ENCODE assay signal across 8 cellular contexts in the genomic region with DNA sequence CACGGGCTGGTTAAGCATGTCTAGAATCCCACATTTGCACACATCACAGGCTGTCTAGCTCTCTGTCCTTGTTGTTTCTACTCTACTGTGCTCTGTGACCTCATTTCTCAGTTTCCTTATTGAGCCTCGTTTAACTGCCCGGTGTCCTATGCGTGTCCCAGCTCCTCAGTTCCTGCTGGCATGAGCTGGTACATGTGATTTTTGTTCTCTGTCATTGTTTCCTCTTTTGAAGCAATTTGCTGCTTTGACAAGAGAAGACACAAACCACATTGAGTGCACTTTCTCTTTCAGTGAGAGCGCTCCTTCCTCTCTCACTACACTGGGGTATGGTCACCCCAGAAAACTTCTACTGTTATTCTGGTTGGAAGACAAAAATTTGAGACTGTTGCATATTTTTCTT.
DNase-seq lines count a peak whose midpoint lies in the region; ATAC-seq and TF ChIP-seq lines count a peak whose summit lies in the region.

No MANE protein-coding gene starts in this region.

- no peak overlapping the region for H2AFZ ChIP-seq in osteoblast (ENCODE audit: low read length)

- no peak overlapping the region for H3K27ac ChIP-seq in osteoblast (ENCODE audit: low read depth, low read length)

- no peaks in the 10 kb centered on the region for H4K20me1 ChIP-seq in osteoblast (ENCODE audit: insufficient read depth, low read length)

- no peak for TF ChIP-seq CTCF in osteoblast (IDR thresholded peaks at IDR 0.05; ENCODE audit: extremely low read depth, low read depth, low read length)

- no peaks in the 10 kb centered on the region for H3K9me3 ChIP-seq in osteoblast (ENCODE audit: low read depth, low read length)

- no peak overlapping the region for H3K4me2 ChIP-seq in osteoblast (ENCODE audit: insufficient read depth, low read length)

- DNase-seq in SIG-M5 treated with dmso at 0.1 percent for 504 hours (lab: John Stamatoyannopoulos, UW; ENCODE audit: unreplicated experiment) (peak; percentile 6), SIG-M5 (lab: John Stamatoyannopoulos, UW) (no peak), pons (ENCODE audit: low spot score) (peak; percentile 75), amniotic stem cell (lab: John Stamatoyannopoulos, UW) (no peak), osteoblast (ENCODE audit: insufficient read length, low spot score, missing footprints) (no peak), activated T-cell treated with anti-CD3 and anti-CD28 coated beads for 4 hours (no peak)

- ATAC-seq in GM21737 (IDR thresholded peaks at IDR 0.05; ENCODE audit: unreplicated experiment): peak; percentile 95
- peak; percentile 92 for ATAC-seq in HG03521 (IDR thresholded peaks at IDR 0.05; ENCODE audit: unreplicated experiment)

- H3K36me3 ChIP-seq in osteoblast (ENCODE audit: insufficient read depth, low read length): no peaks in the 10 kb centered on the region

- H3K4me1 ChIP-seq in osteoblast (ENCODE audit: insufficient read depth, low read length): no peaks in the 10 kb centered on the region

- H3K4me3 ChIP-seq in osteoblast (ENCODE audit: insufficient read depth, low read length): no peak overlapping the region

- H3K79me2 ChIP-seq in osteoblast (ENCODE audit: insufficient read depth, low read length): no peaks in the 10 kb centered on the region

- H3K27me3 ChIP-seq in osteoblast (ENCODE audit: insufficient read depth, low read length): no peaks in the 10 kb centered on the region

Comparison
In these comparisons a context has a peak if more than half of its experiments do, and no peak if none do; other contexts are left out.
1. DNase-seq: peak in SIG-M5 treated with dmso at 0.1 percent for 504 hours (single experiment) and pons (single experiment); none in SIG-M5 (single experiment), amniotic stem cell (single experiment), osteoblast (single experiment) and activated T-cell treated with anti-CD3 and anti-CD28 coated beads for 4 hours (single experiment).